16 cellular contexts compared by ENCODE assay signal in genomic region chr6:157079277-157079676, GRCh38.
DNase-seq lines count a peak whose midpoint lies in the region; ATAC-seq and TF ChIP-seq lines count a peak whose summit lies in the region.
"Had no signal": no experiment of that assay in that cellular context is flagged by ENCODE, and none has a peak within 500 bp of the region (broad histone marks: within the 10 kb centered on the region; RNA-seq: fewer than 3 reads in every experiment).

No MANE protein-coding gene starts in this region.

- H3K4me2 ChIP-seq in BLaER1 (peak overlapping the region; percentile 74), DOHH2 (ENCODE audit: low read length) (peak overlapping the region; percentile 49), OCI-LY7 (ENCODE audit: low read length) (peak overlapping the region; percentile 24), smooth muscle cell (no peak overlapping the region)

- no peaks in the 10 kb centered on the region for H3K27me3 ChIP-seq in BLaER1
- H3K27me3 ChIP-seq in DOHH2 (ENCODE audit: control insufficient read depth, low read length): no peaks in the 10 kb centered on the region
- no peaks in the 10 kb centered on the region for H3K27me3 ChIP-seq in smooth muscle cell (ENCODE audit: low read depth)

- CTCF ChIA-PET in OCI-LY7 (lab: Charles Lee; ENCODE audit: unreplicated experiment): no interaction called here

- ATAC-seq in naive B cell (ENCODE audit: low read depth in 2 of 2): no peak

- H3K27me3 Mint-ChIP-seq in naive B cell (no peaks in the 10 kb centered on the region), type B pancreatic cell (no peaks in the 10 kb centered on the region)
- H3K27me3 Mint-ChIP-seq: CD4-positive, alpha-beta T cell; IgD-negative memory B cell had no signal

- no TSS peak for BruUV-seq in OCI-LY7 (replicated peaks; lab: Mats Ljungman, UMichigan)

- peaks cover 16% of the 10 kb centered on the region for H3K36me3 ChIP-seq in BLaER1
- peaks cover 9% of the 10 kb centered on the region for H3K36me3 ChIP-seq in DOHH2 (ENCODE audit: control insufficient read depth, low read length)
- no peaks in the 10 kb centered on the region for H3K36me3 ChIP-seq in OCI-LY7 (ENCODE audit: insufficient read depth, low read length)
- no peaks in the 10 kb centered on the region for H3K36me3 ChIP-seq in smooth muscle cell (ENCODE audit: low read depth)
- H3K36me3 ChIP-seq: HAP-1 had no signal

- POLR2A ChIA-PET in OCI-LY7 (lab: Charles Lee): interaction anchor here (0.7 to 2.5 kb wide), 4 partner anchors 8 to 1855 kb away, joined by 3 to 18 read pairs (median 6); no protein-coding TSS in a partner anchor

- peak overlapping the region; percentile 63; the same call in 1 of the 2 replicates for H3K27ac ChIP-seq in BLaER1
- H3K27ac ChIP-seq in DOHH2 (ENCODE audit: low read depth, low read length): peak overlapping the region; percentile 10; the same call in 1 of the 2 replicates
- H3K27ac ChIP-seq in OCI-LY7 (ENCODE audit: low read depth, low read length, poor library complexity, severe bottlenecking): no peak overlapping the region
- H3K27ac ChIP-seq in smooth muscle cell (ENCODE audit: low read depth): no peak overlapping the region

- H3K9me3 ChIP-seq in BLaER1 (no peaks in the 10 kb centered on the region), DOHH2 (ENCODE audit: control insufficient read depth, insufficient read depth, low read length) (no peaks in the 10 kb centered on the region), OCI-LY7 (ENCODE audit: low read length) (no peaks in the 10 kb centered on the region), smooth muscle cell (replicated peaks; ENCODE audit: low read depth) (no peaks in the 10 kb centered on the region)
- H3K9me3 ChIP-seq: HAP-1 had no signal

- H3K4me1 Mint-ChIP-seq in naive B cell (peaks cover 49 to 90% (median 88%) of the 10 kb centered on the region in 3 donors), type B pancreatic cell (ENCODE audit: unreplicated experiment) (peaks cover 44% of the 10 kb centered on the region)

- H3K9me3 Mint-ChIP-seq in naive B cell (peaks cover 0 to 4% (median 0%) of the 10 kb centered on the region in 7 donors), type B pancreatic cell (no peaks in the 10 kb centered on the region)
- H3K9me3 Mint-ChIP-seq: CD4-positive, alpha-beta T cell had no signal

- H3K4me3 ChIP-seq in BLaER1 (no peak overlapping the region), DOHH2 (ENCODE audit: low read length) (peak overlapping the region; percentile 31), OCI-LY7 (ENCODE audit: low read depth, low read length, poor library complexity, severe bottlenecking) (no peak overlapping the region), smooth muscle cell (no peak overlapping the region)
- H3K4me3 ChIP-seq: HAP-1, SK-N-MC had no signal

- DNase-seq in OCI-LY7 (ENCODE audit: low spot score) (no peak), naive B cell (no peak), KBM-7 (no peak), type B pancreatic cell (ENCODE audit: extremely low spot score, unreplicated experiment) (no peak), smooth muscle cell (lab: John Stamatoyannopoulos, UW; ENCODE audit: unreplicated experiment) (no peak)
- DNase-seq: ACHN; CD4-positive, alpha-beta T cell; DMS53; NCI-H187 treated with DMSO at 0.1 percent for 48 hours; NCI-H446; Right ventricle myocardium superior had no signal

- H3F3A ChIP-seq in DOHH2 (ENCODE audit: control insufficient read depth, insufficient read depth) (no peaks in the 10 kb centered on the region; the same call in 1 of the 2 replicates), smooth muscle cell (ENCODE audit: low read depth) (no peaks in the 10 kb centered on the region)

- peak overlapping the region in 4 of 6 donors; percentile 41 to 63 (median 52) for H3K27ac Mint-ChIP-seq in naive B cell
- no peak overlapping the region for H3K27ac Mint-ChIP-seq in type B pancreatic cell
- H3K27ac Mint-ChIP-seq: CD4-positive, alpha-beta T cell; IgD-negative memory B cell had no signal

- H3K79me2 ChIP-seq in DOHH2 (ENCODE audit: control insufficient read depth, low read length) (peaks cover 72% of the 10 kb centered on the region), OCI-LY7 (ENCODE audit: insufficient read depth, low read depth, low read length) (no peaks in the 10 kb centered on the region; the same call in 1 of the 2 replicates), smooth muscle cell (ENCODE audit: low read depth) (peaks cover 73% of the 10 kb centered on the region)

- H4K20me1 ChIP-seq in BLaER1 (peaks cover 56% of the 10 kb centered on the region; the same call in 1 of the 2 replicates), DOHH2 (ENCODE audit: control insufficient read depth, insufficient read depth, low read depth, low read length) (no peaks in the 10 kb centered on the region), OCI-LY7 (ENCODE audit: insufficient read depth, low read length) (no peaks in the 10 kb centered on the region; the same call in 1 of the 2 replicates), smooth muscle cell (ENCODE audit: low read depth) (peaks cover 98% of the 10 kb centered on the region)

- H3K9ac ChIP-seq in BLaER1: no peak overlapping the region
- no peak overlapping the region for H3K9ac ChIP-seq in smooth muscle cell (ENCODE audit: low read depth)

- TF ChIP-seq CTCF in DOHH2 (IDR thresholded peaks at IDR 0.05; ENCODE audit: low read depth, low read length, poor library complexity, severe bottlenecking) (no peak), OCI-LY7 (conservative IDR thresholded peaks at IDR 0.05; ENCODE audit: low read length) (no peak), type B pancreatic cell (conservative IDR thresholded peaks at IDR 0.05) (no peak), smooth muscle cell (IDR thresholded peaks at IDR 0.05; ENCODE audit: borderline replicate concordance, insufficient read depth, poor library complexity, severe bottlenecking) (no peak)

- H3K9me2 ChIP-seq in DOHH2 (replicated peaks; ENCODE audit: control insufficient read depth, low read length) (no peaks in the 10 kb centered on the region), OCI-LY7 (ENCODE audit: insufficient read depth, low read length) (no peaks in the 10 kb centered on the region)

- H3K36me3 Mint-ChIP-seq in naive B cell: peaks cover 0 to 11% of the 10 kb centered on the region in 2 donors
- peaks cover 10% of the 10 kb centered on the region for H3K36me3 Mint-ChIP-seq in type B pancreatic cell

- H3K4me1 ChIP-seq in BLaER1 (peaks cover 69% of the 10 kb centered on the region), DOHH2 (ENCODE audit: control insufficient read depth, low read length) (peaks cover 54% of the 10 kb centered on the region), OCI-LY7 (ENCODE audit: insufficient read depth, low read length, poor library complexity, severe bottlenecking) (peaks cover 20% of the 10 kb centered on the region), smooth muscle cell (ENCODE audit: low read depth) (peaks cover 15% of the 10 kb centered on the region)

- in situ Hi-C loops in KBM-7 (cut with MboI; ENCODE audit: low pct_unique_long_range_greater_than_20kb, low sequenced_read_pairs): no loop called here

- intact Hi-C loops in OCI-LY7 (cut with micrococcal nuclease; ENCODE audit: unreplicated experiment): no loop called here

- WGBS in smooth muscle cell (ENCODE audit: low lambda C conversion rate): 92% methylated on average over 1 of the region's 1 CpG

- no peak overlapping the region for H2AFZ ChIP-seq in OCI-LY7 (ENCODE audit: low read length)
- no peak overlapping the region for H2AFZ ChIP-seq in smooth muscle cell (ENCODE audit: low read depth)

- H3K4me3 Mint-ChIP-seq in naive B cell: peak overlapping the region in 5 of 8 donors; percentile 15 to 57 (median 50)
- no peak overlapping the region for H3K4me3 Mint-ChIP-seq in type B pancreatic cell
- H3K4me3 Mint-ChIP-seq: CD4-positive, alpha-beta T cell had no signal

Comparison
In these comparisons a context has a peak if more than half of its experiments do, and no peak if none do; other contexts are left out.
1. H3K27ac ChIP-seq: peak in BLaER1 (single experiment) and DOHH2 (single experiment); none in OCI-LY7 (single experiment) and smooth muscle cell (single experiment).